2 cellular contexts compared by ENCODE assay signal in the genomic region with DNA sequence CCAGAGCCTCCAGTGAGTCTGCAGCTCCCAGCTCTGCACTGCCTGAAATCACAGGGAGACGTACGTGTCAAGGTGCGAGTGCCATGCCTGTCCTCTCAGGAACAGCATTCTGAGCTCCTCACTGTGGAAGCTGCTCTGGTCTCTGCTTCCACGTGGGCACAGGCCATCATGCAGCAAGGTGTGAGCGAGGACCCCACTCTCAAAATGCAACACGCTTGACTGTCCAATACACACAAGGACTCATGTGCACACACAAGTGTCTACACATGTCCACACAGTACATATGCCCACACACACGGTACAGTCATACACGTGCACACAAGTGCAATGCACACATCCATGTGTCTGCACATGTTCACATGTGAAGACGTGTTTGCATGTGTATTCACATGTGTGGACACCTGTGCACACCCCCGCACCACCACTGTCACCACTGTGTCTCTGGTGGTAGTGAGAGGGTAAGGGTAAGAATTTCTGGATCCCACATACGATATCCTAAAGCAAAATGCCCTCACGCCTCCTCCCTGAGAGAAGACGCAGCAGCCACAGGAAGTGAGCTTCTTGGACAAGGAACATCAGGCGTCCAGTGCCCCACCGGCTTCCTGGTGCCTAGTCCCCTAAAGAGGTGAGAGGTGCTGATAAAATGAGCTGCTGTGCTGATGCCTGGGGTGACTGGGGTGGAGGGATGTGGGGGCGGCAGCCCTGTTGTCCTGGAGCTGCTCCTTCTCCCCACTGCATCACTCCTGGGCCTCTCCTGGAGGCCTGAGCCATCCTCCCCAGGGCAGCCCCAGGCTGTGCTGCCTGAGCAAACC.
TF ChIP-seq lines count a peak whose summit lies in the region.

No MANE protein-coding gene starts in this region.

TF ChIP-seq in GM23338, 12 proteins besides CTCF, POLR2A, EP300 and RAD21 (continued from another document and continues in another):
- TF ChIP-seq, protein P1, sequence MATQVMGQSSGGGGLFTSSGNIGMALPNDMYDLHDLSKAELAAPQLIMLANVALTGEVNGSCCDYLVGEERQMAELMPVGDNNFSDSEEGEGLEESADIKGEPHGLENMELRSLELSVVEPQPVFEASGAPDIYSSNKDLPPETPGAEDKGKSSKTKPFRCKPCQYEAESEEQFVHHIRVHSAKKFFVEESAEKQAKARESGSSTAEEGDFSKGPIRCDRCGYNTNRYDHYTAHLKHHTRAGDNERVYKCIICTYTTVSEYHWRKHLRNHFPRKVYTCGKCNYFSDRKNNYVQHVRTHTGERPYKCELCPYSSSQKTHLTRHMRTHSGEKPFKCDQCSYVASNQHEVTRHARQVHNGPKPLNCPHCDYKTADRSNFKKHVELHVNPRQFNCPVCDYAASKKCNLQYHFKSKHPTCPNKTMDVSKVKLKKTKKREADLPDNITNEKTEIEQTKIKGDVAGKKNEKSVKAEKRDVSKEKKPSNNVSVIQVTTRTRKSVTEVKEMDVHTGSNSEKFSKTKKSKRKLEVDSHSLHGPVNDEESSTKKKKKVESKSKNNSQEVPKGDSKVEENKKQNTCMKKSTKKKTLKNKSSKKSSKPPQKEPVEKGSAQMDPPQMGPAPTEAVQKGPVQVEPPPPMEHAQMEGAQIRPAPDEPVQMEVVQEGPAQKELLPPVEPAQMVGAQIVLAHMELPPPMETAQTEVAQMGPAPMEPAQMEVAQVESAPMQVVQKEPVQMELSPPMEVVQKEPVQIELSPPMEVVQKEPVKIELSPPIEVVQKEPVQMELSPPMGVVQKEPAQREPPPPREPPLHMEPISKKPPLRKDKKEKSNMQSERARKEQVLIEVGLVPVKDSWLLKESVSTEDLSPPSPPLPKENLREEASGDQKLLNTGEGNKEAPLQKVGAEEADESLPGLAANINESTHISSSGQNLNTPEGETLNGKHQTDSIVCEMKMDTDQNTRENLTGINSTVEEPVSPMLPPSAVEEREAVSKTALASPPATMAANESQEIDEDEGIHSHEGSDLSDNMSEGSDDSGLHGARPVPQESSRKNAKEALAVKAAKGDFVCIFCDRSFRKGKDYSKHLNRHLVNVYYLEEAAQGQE (IDR thresholded peaks at IDR 0.05; ENCODE audit: unreplicated experiment): no peak
- TF ChIP-seq STAT1 (IDR thresholded peaks at IDR 0.05; ENCODE audit: unreplicated experiment): no peak
- no peak for TF ChIP-seq CREB1 (CRISPR knock-in tag; IDR thresholded peaks at IDR 0.05; ENCODE audit: low read depth)
- TF ChIP-seq JUNB (IDR thresholded peaks at IDR 0.05; ENCODE audit: unreplicated experiment): no peak
- TF ChIP-seq, protein P2, sequence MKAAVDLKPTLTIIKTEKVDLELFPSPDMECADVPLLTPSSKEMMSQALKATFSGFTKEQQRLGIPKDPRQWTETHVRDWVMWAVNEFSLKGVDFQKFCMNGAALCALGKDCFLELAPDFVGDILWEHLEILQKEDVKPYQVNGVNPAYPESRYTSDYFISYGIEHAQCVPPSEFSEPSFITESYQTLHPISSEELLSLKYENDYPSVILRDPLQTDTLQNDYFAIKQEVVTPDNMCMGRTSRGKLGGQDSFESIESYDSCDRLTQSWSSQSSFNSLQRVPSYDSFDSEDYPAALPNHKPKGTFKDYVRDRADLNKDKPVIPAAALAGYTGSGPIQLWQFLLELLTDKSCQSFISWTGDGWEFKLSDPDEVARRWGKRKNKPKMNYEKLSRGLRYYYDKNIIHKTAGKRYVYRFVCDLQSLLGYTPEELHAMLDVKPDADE (IDR thresholded peaks at IDR 0.05): no peak
- TF ChIP-seq, protein P3, sequence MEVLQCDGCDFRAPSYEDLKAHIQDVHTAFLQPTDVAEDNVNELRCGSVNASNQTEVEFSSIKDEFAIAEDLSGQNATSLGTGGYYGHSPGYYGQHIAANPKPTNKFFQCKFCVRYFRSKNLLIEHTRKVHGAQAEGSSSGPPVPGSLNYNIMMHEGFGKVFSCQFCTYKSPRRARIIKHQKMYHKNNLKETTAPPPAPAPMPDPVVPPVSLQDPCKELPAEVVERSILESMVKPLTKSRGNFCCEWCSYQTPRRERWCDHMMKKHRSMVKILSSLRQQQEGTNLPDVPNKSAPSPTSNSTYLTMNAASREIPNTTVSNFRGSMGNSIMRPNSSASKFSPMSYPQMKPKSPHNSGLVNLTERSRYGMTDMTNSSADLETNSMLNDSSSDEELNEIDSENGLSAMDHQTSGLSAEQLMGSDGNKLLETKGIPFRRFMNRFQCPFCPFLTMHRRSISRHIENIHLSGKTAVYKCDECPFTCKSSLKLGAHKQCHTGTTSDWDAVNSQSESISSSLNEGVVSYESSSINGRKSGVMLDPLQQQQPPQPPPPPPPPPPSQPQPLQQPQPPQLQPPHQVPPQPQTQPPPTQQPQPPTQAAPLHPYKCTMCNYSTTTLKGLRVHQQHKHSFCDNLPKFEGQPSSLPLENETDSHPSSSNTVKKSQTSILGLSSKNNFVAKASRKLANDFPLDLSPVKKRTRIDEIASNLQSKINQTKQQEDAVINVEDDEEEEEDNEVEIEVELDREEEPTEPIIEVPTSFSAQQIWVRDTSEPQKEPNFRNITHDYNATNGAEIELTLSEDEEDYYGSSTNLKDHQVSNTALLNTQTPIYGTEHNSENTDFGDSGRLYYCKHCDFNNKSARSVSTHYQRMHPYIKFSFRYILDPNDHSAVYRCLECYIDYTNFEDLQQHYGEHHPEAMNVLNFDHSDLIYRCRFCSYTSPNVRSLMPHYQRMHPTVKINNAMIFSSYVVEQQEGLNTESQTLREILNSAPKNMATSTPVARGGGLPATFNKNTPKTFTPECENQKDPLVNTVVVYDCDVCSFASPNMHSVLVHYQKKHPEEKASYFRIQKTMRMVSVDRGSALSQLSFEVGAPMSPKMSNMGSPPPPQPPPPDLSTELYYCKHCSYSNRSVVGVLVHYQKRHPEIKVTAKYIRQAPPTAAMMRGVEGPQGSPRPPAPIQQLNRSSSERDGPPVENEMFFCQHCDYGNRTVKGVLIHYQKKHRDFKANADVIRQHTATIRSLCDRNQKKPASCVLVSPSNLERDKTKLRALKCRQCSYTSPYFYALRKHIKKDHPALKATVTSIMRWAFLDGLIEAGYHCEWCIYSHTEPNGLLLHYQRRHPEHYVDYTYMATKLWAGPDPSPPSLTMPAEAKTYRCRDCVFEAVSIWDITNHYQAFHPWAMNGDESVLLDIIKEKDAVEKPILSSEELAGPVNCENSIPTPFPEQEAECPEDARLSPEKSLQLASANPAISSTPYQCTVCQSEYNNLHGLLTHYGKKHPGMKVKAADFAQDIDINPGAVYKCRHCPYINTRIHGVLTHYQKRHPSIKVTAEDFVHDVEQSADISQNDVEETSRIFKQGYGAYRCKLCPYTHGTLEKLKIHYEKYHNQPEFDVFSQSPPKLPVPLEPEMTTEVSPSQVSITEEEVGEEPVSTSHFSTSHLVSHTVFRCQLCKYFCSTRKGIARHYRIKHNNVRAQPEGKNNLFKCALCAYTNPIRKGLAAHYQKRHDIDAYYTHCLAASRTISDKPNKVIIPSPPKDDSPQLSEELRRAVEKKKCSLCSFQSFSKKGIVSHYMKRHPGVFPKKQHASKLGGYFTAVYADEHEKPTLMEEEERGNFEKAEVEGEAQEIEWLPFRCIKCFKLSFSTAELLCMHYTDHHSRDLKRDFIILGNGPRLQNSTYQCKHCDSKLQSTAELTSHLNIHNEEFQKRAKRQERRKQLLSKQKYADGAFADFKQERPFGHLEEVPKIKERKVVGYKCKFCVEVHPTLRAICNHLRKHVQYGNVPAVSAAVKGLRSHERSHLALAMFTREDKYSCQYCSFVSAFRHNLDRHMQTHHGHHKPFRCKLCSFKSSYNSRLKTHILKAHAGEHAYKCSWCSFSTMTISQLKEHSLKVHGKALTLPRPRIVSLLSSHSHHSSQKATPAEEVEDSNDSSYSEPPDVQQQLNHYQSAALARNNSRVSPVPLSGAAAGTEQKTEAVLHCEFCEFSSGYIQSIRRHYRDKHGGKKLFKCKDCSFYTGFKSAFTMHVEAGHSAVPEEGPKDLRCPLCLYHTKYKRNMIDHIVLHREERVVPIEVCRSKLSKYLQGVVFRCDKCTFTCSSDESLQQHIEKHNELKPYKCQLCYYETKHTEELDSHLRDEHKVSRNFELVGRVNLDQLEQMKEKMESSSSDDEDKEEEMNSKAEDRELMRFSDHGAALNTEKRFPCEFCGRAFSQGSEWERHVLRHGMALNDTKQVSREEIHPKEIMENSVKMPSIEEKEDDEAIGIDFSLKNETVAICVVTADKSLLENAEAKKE (CRISPR knock-in tag; IDR thresholded peaks at IDR 0.05): no peak
- TF ChIP-seq ZNF331 (CRISPR knock-in tag; IDR thresholded peaks at IDR 0.05; ENCODE audit: low read depth): no peak

TF ChIP-seq in HepG2, 621 proteins besides CTCF, POLR2A, EP300 and RAD21 (continued from another document):
- TF ChIP-seq, protein P4, sequence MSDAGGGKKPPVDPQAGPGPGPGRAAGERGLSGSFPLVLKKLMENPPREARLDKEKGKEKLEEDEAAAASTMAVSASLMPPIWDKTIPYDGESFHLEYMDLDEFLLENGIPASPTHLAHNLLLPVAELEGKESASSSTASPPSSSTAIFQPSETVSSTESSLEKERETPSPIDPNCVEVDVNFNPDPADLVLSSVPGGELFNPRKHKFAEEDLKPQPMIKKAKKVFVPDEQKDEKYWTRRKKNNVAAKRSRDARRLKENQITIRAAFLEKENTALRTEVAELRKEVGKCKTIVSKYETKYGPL (CRISPR knock-in tag; IDR thresholded peaks at IDR 0.05): no peak
